Comparison of ENCODE assay signal across 1 cellular context in genomic region chr11:73760680-73761402, GRCh38.
TF ChIP-seq lines count a peak whose summit lies in the region.

TSS of gene RAB6A (minus strand) at chr11:73761074. CDS start at chr11:73760635, 439 bp downstream.

TF ChIP-seq in GM23338, 12 proteins besides CTCF, POLR2A, EP300 and RAD21:
- peak; percentile 40 for TF ChIP-seq REST (IDR thresholded peaks at IDR 0.05; ENCODE audit: unreplicated experiment)
- TF ChIP-seq NANOG (IDR thresholded peaks at IDR 0.05; ENCODE audit: borderline replicate concordance): no peak
- no peak for TF ChIP-seq ZNF114 (CRISPR knock-in tag; IDR thresholded peaks at IDR 0.05)
- TF ChIP-seq POLR2AphosphoS5 (IDR thresholded peaks at IDR 0.05; ENCODE audit: low read depth): peak; percentile 84
- peak; percentile 91 for TF ChIP-seq CREB1 (CRISPR knock-in tag; IDR thresholded peaks at IDR 0.05; ENCODE audit: low read depth)
